ENCODE assay signal across 18 cellular contexts in genomic region chr3:150248865-150249360, GRCh38.
DNase-seq lines count a peak whose midpoint lies in the region; ATAC-seq and TF ChIP-seq lines count a peak whose summit lies in the region.
"Had no signal": no experiment of that assay in that cellular context is flagged by ENCODE, and none has a peak within 500 bp of the region (broad histone marks: within the 10 kb centered on the region; RNA-seq: fewer than 3 reads in every experiment).

No MANE protein-coding gene starts in this region.

- H3K4me3 Mint-ChIP-seq in endodermal cell (no peak overlapping the region), nephron progenitor cell (peak overlapping the region; percentile 46), type B pancreatic cell (peak overlapping the region; percentile 78)
- H3K4me3 Mint-ChIP-seq: activated CD8-positive, alpha-beta T cell treated with anti-CD3 and anti-CD28 coated beads, Interleukin-2, amount 10 ng/mL, durations not matched to agents 7 days and 5 days had no signal

- H3K36me3 Mint-ChIP-seq in endodermal cell (ENCODE audit: low read depth) = no peaks in the 10 kb centered on the region
- H3K36me3 Mint-ChIP-seq in nephron progenitor cell (ENCODE audit: low read depth) = peaks cover 9% of the 10 kb centered on the region
- H3K36me3 Mint-ChIP-seq in type B pancreatic cell = no peaks in the 10 kb centered on the region

- H2AFZ ChIP-seq in OCI-LY3 (ENCODE audit: low read depth, low read length) = no peak overlapping the region

- no peak for TF ChIP-seq CTCF in OCI-LY3 (IDR thresholded peaks at IDR 0.05; ENCODE audit: low read depth, low read length)
- TF ChIP-seq CTCF in endodermal cell (conservative IDR thresholded peaks at IDR 0.05) = no peak
- no peak for TF ChIP-seq CTCF in nephron progenitor cell (IDR thresholded peaks at IDR 0.05)
- no peak for TF ChIP-seq CTCF in type B pancreatic cell (conservative IDR thresholded peaks at IDR 0.05)

- no peaks in the 10 kb centered on the region for H3K36me3 ChIP-seq in OCI-LY3 (replicated peaks; ENCODE audit: low read depth, low read length)
- H3K36me3 ChIP-seq in endodermal cell (ENCODE audit: control insufficient read depth, insufficient read depth, low read length) = no peaks in the 10 kb centered on the region
- H3K36me3 ChIP-seq: BLaER1 treated with 17β-estradiol and CSF1 and Interleukin-3, amounts not matched to agents 10 nM and 100 nM; ovary had no signal

- H4K20me1 ChIP-seq in OCI-LY3 (ENCODE audit: insufficient read depth, low read length) = no peaks in the 10 kb centered on the region
- H4K20me1 ChIP-seq: BLaER1 treated with 17β-estradiol and CSF1 and Interleukin-3, amounts not matched to agents 10 nM and 100 nM had no signal

- DNase-seq in endodermal cell (no peak), nephron progenitor cell (no peak), type B pancreatic cell (ENCODE audit: extremely low spot score, unreplicated experiment) (no peak), SKM-1 treated with dmso at 0.1 percent for 144 hours (lab: John Stamatoyannopoulos, UW; ENCODE audit: unreplicated experiment) (no peak), OCI-M2 (lab: John Stamatoyannopoulos, UW; ENCODE audit: unreplicated experiment) (no peak)
- DNase-seq: activated CD8-positive, alpha-beta T cell treated with anti-CD3 and anti-CD28 coated beads, Interleukin-2, amount 10 ng/mL, durations not matched to agents 7 days and 5 days; effector CD4-positive, alpha-beta T cell; H7; hippocampal formation; KG1; midbrain; NCI-H1417; NCI-H2171; small intestine had no signal

- H3K27ac ChIP-seq in OCI-LY3 (ENCODE audit: low read length) (no peak overlapping the region), endodermal cell (ENCODE audit: low read depth, low read length) (peak overlapping the region; percentile 25)
- H3K27ac ChIP-seq: BLaER1 treated with 17β-estradiol and CSF1 and Interleukin-3, amounts not matched to agents 10 nM and 100 nM had no signal

- H3K4me1 ChIP-seq in OCI-LY3 (ENCODE audit: low read length) (peaks cover 11% of the 10 kb centered on the region), endodermal cell (ENCODE audit: control insufficient read depth, insufficient read depth, low read length) (peaks cover 4% of the 10 kb centered on the region)

- H3K9ac ChIP-seq in OCI-LY3 (ENCODE audit: low read length) = no peak overlapping the region
- no peak overlapping the region for H3K9ac ChIP-seq in endodermal cell (ENCODE audit: extremely low read depth, low read length, poor library complexity, severe bottlenecking)
- H3K9ac ChIP-seq: BLaER1 treated with 17β-estradiol and CSF1 and Interleukin-3, amounts not matched to agents 10 nM and 100 nM had no signal

- H3K9me3 ChIP-seq in OCI-LY3 (ENCODE audit: insufficient read depth, low read length) = no peaks in the 10 kb centered on the region
- no peaks in the 10 kb centered on the region for H3K9me3 ChIP-seq in endodermal cell (ENCODE audit: control insufficient read depth, low read length)
- H3K9me3 ChIP-seq: BLaER1 treated with 17β-estradiol and CSF1 and Interleukin-3, amounts not matched to agents 10 nM and 100 nM; ovary had no signal

- peaks cover 4% of the 10 kb centered on the region for H3K27me3 Mint-ChIP-seq in endodermal cell (ENCODE audit: insufficient read depth)
- no peaks in the 10 kb centered on the region for H3K27me3 Mint-ChIP-seq in nephron progenitor cell (ENCODE audit: low read depth, poor library complexity)
- H3K27me3 Mint-ChIP-seq in type B pancreatic cell = no peaks in the 10 kb centered on the region

- H3K27me3 ChIP-seq in OCI-LY3 (ENCODE audit: low read depth, low read length) (peaks cover 10% of the 10 kb centered on the region; the same call in 1 of the 2 replicates), endodermal cell (ENCODE audit: control insufficient read depth, insufficient read depth, low read length, poor library complexity, severe bottlenecking) (no peaks in the 10 kb centered on the region)
- H3K27me3 ChIP-seq: BLaER1 treated with 17β-estradiol and CSF1 and Interleukin-3, amounts not matched to agents 10 nM and 100 nM; ovary had no signal

- no peaks in the 10 kb centered on the region for H3K79me2 ChIP-seq in OCI-LY3 (ENCODE audit: low read length)

- H3K4me2 ChIP-seq in OCI-LY3 (ENCODE audit: low read length) = peak overlapping the region; percentile 49; the same call in 1 of the 2 replicates
- H3K4me2 ChIP-seq: BLaER1 treated with 17β-estradiol and CSF1 and Interleukin-3, amounts not matched to agents 10 nM and 100 nM had no signal

- no peaks in the 10 kb centered on the region for H3K9me3 Mint-ChIP-seq in endodermal cell
- H3K9me3 Mint-ChIP-seq in nephron progenitor cell = peaks cover 4% of the 10 kb centered on the region
- no peaks in the 10 kb centered on the region for H3K9me3 Mint-ChIP-seq in type B pancreatic cell

- H3K4me1 Mint-ChIP-seq in endodermal cell (peaks cover 14% of the 10 kb centered on the region), nephron progenitor cell (peaks cover 89% of the 10 kb centered on the region), type B pancreatic cell (ENCODE audit: unreplicated experiment) (peaks cover 42% of the 10 kb centered on the region)

- H3K4me3 ChIP-seq in OCI-LY3 (ENCODE audit: low read length) (no peak overlapping the region), endodermal cell (ENCODE audit: low read length) (no peak overlapping the region)
- H3K4me3 ChIP-seq: BLaER1 treated with 17β-estradiol and CSF1 and Interleukin-3, amounts not matched to agents 10 nM and 100 nM; ovary had no signal

- H3K27ac Mint-ChIP-seq in endodermal cell (no peak overlapping the region), nephron progenitor cell (peak overlapping the region; percentile 98), type B pancreatic cell (peak overlapping the region; percentile 46)
- H3K27ac Mint-ChIP-seq: activated CD8-positive, alpha-beta T cell treated with anti-CD3 and anti-CD28 coated beads, Interleukin-2, amount 10 ng/mL, durations not matched to agents 7 days and 5 days had no signal

- no peak for ATAC-seq in HG02970 (IDR thresholded peaks at IDR 0.05; ENCODE audit: low FRiP score, unreplicated experiment)
- ATAC-seq: activated CD8-positive, alpha-beta T cell treated with anti-CD3 and anti-CD28 coated beads, Interleukin-2, amount 10 ng/mL, durations not matched to agents 7 days and 5 days had no signal

- 83% methylated on average over 4 of the region's 4 CpGs; no CpG with 5 or more reads in 1 of the 2 experiments for WGBS in endodermal cell (ENCODE audit: insufficient coverage in 1 of 2, insufficient read length in 1 of 2), 2 experiments
